In genomic region chr3:150223568-150223967, GRCh38 we compare ENCODE assay signal across 24 cellular contexts.
"Had no signal": no experiment of that assay in that cellular context is flagged by ENCODE, and none has a peak within 500 bp of the region (broad histone marks: within the 10 kb centered on the region; RNA-seq: fewer than 3 reads in every experiment).

No MANE protein-coding gene starts in this region.

- H3K36me3 ChIP-seq: breast epithelium, lower lobe of right lung, uterus had no signal

- H3K9me3 ChIP-seq: breast epithelium, lower lobe of right lung, mucosa of descending colon, uterus had no signal

- H3K27ac ChIP-seq: breast epithelium, lower lobe of right lung, uterus had no signal

- H3K4me3 ChIP-seq: breast epithelium, lower lobe of right lung, mucosa of descending colon, smooth muscle cell, uterus had no signal

- H3K4me1 ChIP-seq: breast epithelium, uterus had no signal

- H3K27me3 ChIP-seq: breast epithelium, uterus had no signal

- DNase-seq: activated CD4-positive, alpha-beta memory T cell treated with anti-CD3 and anti-CD28 coated beads for 36 hours; activated CD4-positive, alpha-beta T cell treated with anti-CD3 and anti-CD28 coated beads for 48 hours; activated CD4-positive, CD25-positive, alpha-beta regulatory T cell; activated naive CD4-positive, alpha-beta T cell treated with Interleukin-2 at 50 U/mL for 16 hours; activated naive CD8-positive, alpha-beta T cell treated with anti-CD3 and anti-CD28 coated beads, Interleukin-2, amount 10 ng/mL, durations not matched to agents 7 days and 5 days; activated T-cell treated with anti-CD3 and anti-CD28 coated beads, Interleukin-2, amount 50 U/mL, for 48 hours; amniotic stem cell; effector memory CD8-positive, alpha-beta T cell; foreskin melanocyte; kidney; lower lobe of right lung; mesendoderm; mucosa of descending colon; nephron progenitor cell; stimulated activated CD4-positive, alpha-beta T cell treated with anti-CD3 and anti-CD28 coated beads, Interleukin-15, amount 100 ng/mL, for 24 hours; stimulated activated CD4-positive, alpha-beta T cell treated with anti-CD3 and anti-CD28 coated beads, Interleukin-2, amount 100 ng/mL, for 48 hours; stimulated activated CD8-positive, alpha-beta memory T cell treated with anti-CD3 and anti-CD28 coated beads, Interleukin-4, amount 100 ng/mL, for 48 hours; stimulated activated naive B cell treated with anti-CD40 and anti-IgM and Interleukin-4, amounts not matched to agents 10 μg/mL and 1 μg/mL and 100 μg/mL, for 72 hours; trophoblast cell; uterus had no signal

- ATAC-seq: effector memory CD8-positive, alpha-beta T cell; esophagus mucosa; lower lobe of right lung; mucosa of descending colon; sciatic nerve; stimulated activated naive B cell treated with anti-CD40 and anti-IgM and Interleukin-4, amounts not matched to agents 10 μg/mL and 1 μg/mL and 100 μg/mL, for 72 hours had no signal

- H3K4me2 ChIP-seq: smooth muscle cell had no signal
